Comparison of ENCODE assay signal across 24 cellular contexts in the genomic region with DNA sequence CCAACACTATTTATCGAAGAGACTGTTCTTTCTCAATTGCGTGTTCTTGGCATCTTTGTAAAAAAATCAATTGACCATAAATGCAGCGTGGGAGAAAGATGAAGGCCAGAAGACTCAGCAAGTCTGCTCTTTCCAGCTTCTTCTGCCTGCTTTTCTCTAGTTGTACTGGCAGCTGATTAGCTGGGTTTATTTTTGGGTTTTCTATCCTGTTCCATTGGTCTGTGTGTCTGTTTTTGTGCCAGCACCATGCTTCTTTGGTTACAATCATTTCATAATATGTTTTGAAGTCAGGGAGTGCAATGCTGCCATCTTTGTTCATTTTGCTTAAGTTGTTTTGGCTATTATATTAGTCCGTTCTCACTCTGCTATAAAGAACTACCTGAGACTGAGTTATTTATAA.
DNase-seq lines count a peak whose midpoint lies in the region; ATAC-seq and FAIRE-seq lines count a peak whose summit lies in the region.
"Had no signal": no experiment of that assay in that cellular context is flagged by ENCODE, and none has a peak within 500 bp of the region (broad histone marks: within the 10 kb centered on the region; RNA-seq: fewer than 3 reads in every experiment).

No MANE protein-coding gene starts in this region.

- H4K8ac ChIP-seq in neuronal stem cell (ENCODE audit: low read depth, low read length), result no peak overlapping the region

- H2BK120ac ChIP-seq in neuronal stem cell (ENCODE audit: low read depth, low read length), result no peak overlapping the region

- H2AK5ac ChIP-seq in neuronal stem cell (ENCODE audit: low read depth, low read length), result no peak overlapping the region

- H3K14ac ChIP-seq in neuronal stem cell (ENCODE audit: low read length), result no peak overlapping the region

- no peak overlapping the region for H3K4me2 ChIP-seq in neuronal stem cell (ENCODE audit: insufficient read depth, low read length, poor library complexity, severe bottlenecking)
- H3K4me2 ChIP-seq: BLaER1 had no signal

- no peak overlapping the region for H3K9ac ChIP-seq in neuronal stem cell (ENCODE audit: low read depth, low read length, poor library complexity)
- H3K9ac ChIP-seq: BLaER1 had no signal

- no peak overlapping the region for H4K91ac ChIP-seq in neuronal stem cell (ENCODE audit: low read depth, low read length, poor library complexity)

- DNase-seq in Right ventricle myocardium superior (no peak), cardiac septum (ENCODE audit: low spot score) (no peak), left ventricle myocardium superior (no peak), left cardiac atrium (no peak), HTR-8/SVneo (ENCODE audit: insufficient read length, low spot score) (no peak), neuronal stem cell (ENCODE audit: low spot score) (no peak), NCI-H510A (lab: John Stamatoyannopoulos, UW) (no peak)
- DNase-seq: 8988T; ACHN; BE2C; C1 segment of cervical spinal cord; CD4-positive, alpha-beta memory T cell; CD4-positive, CD25-positive, alpha-beta regulatory T cell; CD8-positive, alpha-beta memory T cell; COR-L47; DMS 273 treated with DMSO at 0.1 percent for 48 hours; DMS153; DMS79 treated with DMSO at 0.1 percent for 48 hours; GF-D8 had no signal

- FAIRE-seq in HTR-8/SVneo (lab: Jason Lieb, UNC), result peak; percentile 4
- FAIRE-seq: A204.1, G401.6, GM12891 had no signal

- H3K4me1 ChIP-seq in neuronal stem cell (ENCODE audit: control insufficient read depth in 2 of 2, insufficient read depth in 1 of 2, low read depth in 1 of 2, low read length in 2 of 2), result no peaks in the 10 kb centered on the region
- H3K4me1 ChIP-seq: BE2C, BLaER1 had no signal

- no peak overlapping the region for H2BK12ac ChIP-seq in neuronal stem cell (ENCODE audit: low read length)

- WGBS in neuronal stem cell (ENCODE audit: extremely low coverage in 2 of 2, insufficient read length in 2 of 2, insufficient replicate concordance in 1 of 2), 2 donors, result no CpG with 5 or more reads among the region's 4 CpGs

- no peak overlapping the region for H2BK15ac ChIP-seq in neuronal stem cell (ENCODE audit: low read length)

- no peaks in the 10 kb centered on the region for H3K36me3 ChIP-seq in neuronal stem cell (replicated peaks in 1 of 2; ENCODE audit: control insufficient read depth in 2 of 2, insufficient read depth in 2 of 2, low read length in 2 of 2)
- H3K36me3 ChIP-seq: BE2C, BLaER1 had no signal

- H3K79me1 ChIP-seq in neuronal stem cell (ENCODE audit: low read depth, low read length), result no peaks in the 10 kb centered on the region

- H3K4me3 ChIP-seq in neuronal stem cell (ENCODE audit: low read length in 2 of 2), result no peak overlapping the region
- H3K4me3 ChIP-seq: BLaER1 had no signal

- no peak overlapping the region for H3K18ac ChIP-seq in neuronal stem cell (ENCODE audit: low read length)

- H2BK5ac ChIP-seq in neuronal stem cell (ENCODE audit: low read length), result no peak overlapping the region

- intact Hi-C loops in Right ventricle myocardium superior (cut with DNase I) (no loop called here), cardiac septum (cut with DNase I) (no loop called here), left ventricle myocardium superior (cut with micrococcal nuclease) (no loop called here), left cardiac atrium (cut with DNase I) (no loop called here)

- peak; percentile 48 for ATAC-seq in Right ventricle myocardium superior (ENCODE audit: poor library complexity)
- peak; percentile 58 for ATAC-seq in left ventricle myocardium superior
- ATAC-seq in left cardiac atrium, result no peak
- no peak for ATAC-seq in GM18520 (IDR thresholded peaks at IDR 0.05; ENCODE audit: unreplicated experiment)

- H3K27ac ChIP-seq in neuronal stem cell (replicated peaks; ENCODE audit: low read length), result no peak overlapping the region
- H3K27ac ChIP-seq: BLaER1 had no signal

- H3K23ac ChIP-seq in neuronal stem cell (ENCODE audit: low read depth, low read length, poor library complexity), result no peak overlapping the region

- H3K9me3 ChIP-seq in neuronal stem cell (replicated peaks in 1 of 2; ENCODE audit: control insufficient read depth in 2 of 2, insufficient read depth in 1 of 2, low read depth in 1 of 2, low read length in 2 of 2), result peaks cover 0 to 4% of the 10 kb centered on the region in 2 donors
- H3K9me3 ChIP-seq: BE2C, BLaER1 had no signal

- no peak overlapping the region for H3K4ac ChIP-seq in neuronal stem cell (ENCODE audit: low read length)

- H3K27me3 ChIP-seq in neuronal stem cell (ENCODE audit: control insufficient read depth in 3 of 3, insufficient read depth in 3 of 3, low read depth in 1 of 3, low read length in 3 of 3), result no peaks in the 10 kb centered on the region
- H3K27me3 ChIP-seq: BE2C, BLaER1 had no signal

- H2AFZ ChIP-seq in neuronal stem cell (ENCODE audit: low read length), result peak overlapping the region; percentile 29

Comparison
In these comparisons a context has a peak if more than half of its experiments do, and no peak if none do; other contexts are left out.
1. ATAC-seq: peak in Right ventricle myocardium superior (single experiment) and left ventricle myocardium superior (single experiment); none in left cardiac atrium (0 of 2) and GM18520 (single experiment).